ENCODE assay signal across 21 cellular contexts in genomic region chr6:75221107-75221506, GRCh38. TPM values are rescaled to one million over a fixed set of nuclear protein-coding genes. Genes with fewer than 3 reads are reported as not detected.
"Had no signal": no experiment of that assay in that cellular context is flagged by ENCODE, and none has a peak within 500 bp of the region (broad histone marks: within the 10 kb centered on the region; RNA-seq: fewer than 3 reads in every experiment).

No MANE protein-coding gene starts in this region.

- H3K4me3 ChIP-seq: esophagus squamous epithelium, gastrocnemius medialis, heart right ventricle, left lung, lower lobe of right lung, mucosa of descending colon had no signal

- H3K27ac ChIP-seq: epithelial cell of prostate, esophagus squamous epithelium, gastrocnemius medialis, heart right ventricle, left lung, lower lobe of right lung had no signal

- H3K27me3 ChIP-seq: gastrocnemius medialis, heart right ventricle, left lung had no signal

- H3K9me3 ChIP-seq: esophagus squamous epithelium, gastrocnemius medialis, heart right ventricle, left lung, lower lobe of right lung, mucosa of descending colon had no signal

- H3K36me3 ChIP-seq: esophagus squamous epithelium, gastrocnemius medialis, heart right ventricle, left lung, lower lobe of right lung had no signal

- DNase-seq: cortex of kidney; effector CD8-positive, alpha-beta T cell; effector memory CD8-positive, alpha-beta T cell; endodermal cell; erythroblast; esophagus squamous epithelium; foreskin melanocyte; gastrocnemius medialis; glutamatergic neuron; head of caudate nucleus; heart right ventricle; hippocampal formation; left cardiac atrium; left lung; left ventricle myocardium superior; lower lobe of right lung; mesenchymal stem cell; mucosa of descending colon; naive B cell; naive thymus-derived CD8-positive, alpha-beta T cell had no signal

- H3K4me1 ChIP-seq: left lung had no signal

- ATAC-seq: effector memory CD8-positive, alpha-beta T cell; gastrocnemius medialis; heart right ventricle; left cardiac atrium; left lung; left ventricle myocardium superior; lower lobe of right lung; naive thymus-derived CD8-positive, alpha-beta T cell had no signal

RNA-seq across cellular contexts. Expression of gene COL12A1, which starts 15.3 kb away (rescaled TPM):
- total RNA-seq: naive thymus-derived CD8-positive, alpha-beta T cell had no signal
- polyA plus RNA-seq: naive thymus-derived CD8-positive, alpha-beta T cell had no signal
